In the genomic region with DNA sequence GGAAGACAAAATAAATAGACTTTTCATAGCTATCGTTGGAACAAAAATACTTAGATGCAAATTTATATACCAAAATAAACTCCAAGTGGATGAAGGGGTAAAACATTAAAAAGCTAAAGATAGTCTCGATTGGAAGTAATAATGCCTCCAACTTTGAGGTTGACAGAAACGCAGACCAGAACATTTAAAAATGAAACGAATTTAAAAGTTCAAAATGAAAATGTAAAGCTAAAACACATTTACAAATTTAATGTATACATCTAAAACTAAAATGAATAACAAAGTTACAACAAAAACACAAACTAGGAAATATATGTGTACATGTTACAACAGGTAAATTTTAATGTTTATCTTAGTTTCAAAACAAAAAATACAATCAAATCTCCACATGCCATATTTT, we compare ENCODE assay signal across 21 cellular contexts.
"Had no signal": no experiment of that assay in that cellular context is flagged by ENCODE, and none has a peak within 500 bp of the region (broad histone marks: within the 10 kb centered on the region; RNA-seq: fewer than 3 reads in every experiment).

No MANE protein-coding gene starts in this region.

- H3K9ac ChIP-seq: KMS-11, SK-N-SH had no signal

- H3K27ac ChIP-seq: KMS-11, RWPE1 had no signal

- H3K9me3 ChIP-seq: SK-N-SH had no signal

- H3K9me2 ChIP-seq: SK-N-SH had no signal

- DNase-seq: IMR-90, Kasumi-1, MM.1S, NCI-H1092 treated with DMSO at 0.1 percent for 48 hours, NCI-H1436, NCI-H187, NCI-H2029, NCI-H2081 treated with DMSO at 0.1 percent for 48 hours, NCI-H2171, NCI-H226, NCI-H446, NCI-H510A, NCI-H524 treated with DMSO at 0.1 percent for 48 hours, NCI-H69, NCI-H774, SHP77, SK-N-SH, SW 1271 had no signal

- H3K4me2 ChIP-seq: KMS-11, SK-N-SH had no signal

- FAIRE-seq: HepG2 had no signal

- ATAC-seq: HepG2 had no signal
